Comparison of ENCODE assay signal across 8 cellular contexts in genomic region chr2:195657634-195658540, GRCh38. TPM values are rescaled to one million over a fixed set of nuclear protein-coding genes. Genes with fewer than 3 reads are reported as not detected.
DNase-seq lines count a peak whose midpoint lies in the region; ATAC-seq, FAIRE-seq and TF ChIP-seq lines count a peak whose summit lies in the region.

No MANE protein-coding gene starts in this region.

- peak overlapping the region; percentile 83 to 95 for H3K9ac ChIP-seq in K562 (ENCODE audit: insufficient read depth in 1 of 2, low read depth in 2 of 2, low read length in 2 of 2)
- H3K9ac ChIP-seq in skeletal muscle tissue (ENCODE audit: low read depth in 1 of 3, low read length in 3 of 3): peak overlapping the region; percentile 90 to 92 (median 92)

- no peaks in the 10 kb centered on the region for H3K9me1 ChIP-seq in K562 (ENCODE audit: control insufficient read depth, insufficient read depth, low read length)

- peak overlapping the region; percentile 96 for H3K4me3 Mint-ChIP-seq in HFFc6

- H3K9me3 Mint-ChIP-seq in HFFc6: no peaks in the 10 kb centered on the region

- TF ChIP-seq CTCF in GM12865 (IDR thresholded peaks at IDR 0.05; ENCODE audit: insufficient read depth, low read depth, low read length, missing control alignments): no peak
- TF ChIP-seq CTCF in HFFc6 (IDR thresholded peaks at IDR 0.05): no peak
- TF ChIP-seq CTCF in K562 (IDR thresholded peaks at IDR 0.05 in 2 of 3, conservative IDR thresholded peaks at IDR 0.05 in 1 of 3; ENCODE audit: insufficient read depth in 2 of 3, low read depth in 1 of 3, low read length in 3 of 3): no peak

- H4K20me1 ChIP-seq in K562 (replicated peaks; ENCODE audit: control insufficient read depth, insufficient read depth, low read length): no peaks in the 10 kb centered on the region

- in situ Hi-C loops in K562 (cut with MboI): loop anchor here (10.0 to 25.0 kb wide), 2 partner anchors 333 to 404 kb away; partner anchors contain the start of gene DNAH7

- peak overlapping the region; percentile 79 for H3K4me2 ChIP-seq in K562 (ENCODE audit: insufficient read depth, low read length)

- H3K27me3 ChIP-seq in K562 (ENCODE audit: control insufficient read depth in 2 of 2, insufficient read depth in 2 of 2, low read length in 2 of 2): no peaks in the 10 kb centered on the region
- no peaks in the 10 kb centered on the region for H3K27me3 ChIP-seq in skeletal muscle tissue (ENCODE audit: control insufficient read depth in 3 of 3, insufficient read depth in 3 of 3, low read length in 3 of 3)

- peaks cover 12% of the 10 kb centered on the region for H3K27me3 Mint-ChIP-seq in HFFc6 (ENCODE audit: insufficient read depth)

- H3K27ac Mint-ChIP-seq in HFFc6: peak overlapping the region; percentile 97

- WGBS in K562 (ENCODE audit: insufficient coverage, low coverage, missing lambda C conversion rate): under 1% methylated on average over 27 of the region's 66 CpGs

- H3K36me3 ChIP-seq in K562 (ENCODE audit: control insufficient read depth, insufficient read depth, low read length) (peaks cover 15% of the 10 kb centered on the region; the same call in 2 of the 3 replicates), skeletal muscle tissue (ENCODE audit: control insufficient read depth in 3 of 3, insufficient read depth in 3 of 3, low read length in 3 of 3) (no peaks in the 10 kb centered on the region)

- no peak for TF ChIP-seq EP300 in K562 (IDR thresholded peaks at IDR 0.05; ENCODE audit: low read length)

- H3K36me3 Mint-ChIP-seq in HFFc6 (ENCODE audit: low read depth): peaks cover 22% of the 10 kb centered on the region

- peak overlapping the region; percentile 72 for H2AFZ ChIP-seq in K562 (ENCODE audit: low read depth, low read length)

- ATAC-seq in K562: peak; percentile 56

- peak; percentile 39 for TF ChIP-seq POLR2A in K562 (conservative IDR thresholded peaks at IDR 0.05)

- H3K27ac ChIP-seq in K562 (ENCODE audit: extremely low read depth, low read depth, low read length) (peak overlapping the region; percentile 96), skeletal muscle tissue (ENCODE audit: low read depth, low read length) (peak overlapping the region; percentile 94)

- H3K4me3 ChIP-seq in GM12865 (ENCODE audit: low read depth, low read length) (peak overlapping the region; percentile 81), K562 (peak overlapping the region; percentile 86), iPS-18c (ENCODE audit: insufficient read depth, low read depth, low read length) (peak overlapping the region; percentile 94), skeletal muscle tissue (ENCODE audit: low read length in 3 of 3) (peak overlapping the region; percentile 80 to 90 (median 86))

- FAIRE-seq in TTC549 (lab: Jason Lieb, UNC): peak; percentile 57
- peak; percentile 85 for FAIRE-seq in K562 (lab: Jason Lieb, UNC)

- H3K9me3 ChIP-seq in K562 (replicated peaks; ENCODE audit: control insufficient read depth, insufficient read depth, low read depth, low read length): no peaks in the 10 kb centered on the region
- no peaks in the 10 kb centered on the region for H3K9me3 ChIP-seq in iPS-18c (ENCODE audit: control insufficient read depth, insufficient read depth, low read length)
- H3K9me3 ChIP-seq in skeletal muscle tissue (ENCODE audit: control insufficient read depth in 3 of 3, low read length in 3 of 3): no peaks in the 10 kb centered on the region

- peaks cover 11 to 12% of the 10 kb centered on the region in 2 experiments for H3K4me1 ChIP-seq in K562 (replicated peaks in 1 of 2; ENCODE audit: control insufficient read depth in 2 of 2, insufficient read depth in 2 of 2, low read length in 2 of 2)
- H3K4me1 ChIP-seq in skeletal muscle tissue (ENCODE audit: control insufficient read depth in 3 of 3, insufficient read depth in 3 of 3, low read length in 3 of 3): peaks cover 0 to 16% (median 16%) of the 10 kb centered on the region in 3 donors

- BruUV-seq in K562 (replicated peaks; lab: Mats Ljungman, UMichigan): no TSS peak

- POLR2A ChIA-PET in K562 (lab: Yijun Ruan, JAX): interaction anchor here (0.6 to 1.3 kb wide), 5 partner anchors 14 to 1126 kb away, joined by 3 to 4 read pairs (median 4); partner anchors contain the start of gene DNAH7

- CTCF ChIA-PET in K562 (lab: Yijun Ruan, JAX; ENCODE audit: low intra/inter-chr PET ratio): no interaction called here

- peaks cover 59% of the 10 kb centered on the region for H3K79me2 ChIP-seq in K562 (ENCODE audit: control insufficient read depth, insufficient read depth, low read length)

- TF ChIP-seq RAD21 in K562 (CRISPR knock-in tag; conservative IDR thresholded peaks at IDR 0.05 in 1 of 2, IDR thresholded peaks at IDR 0.05 in 1 of 2): no peak; a peak in 1 of 4 replicates

- intact Hi-C loops in K562 (cut with micrococcal nuclease): loop anchor here (1.0 to 2.0 kb wide), 2 partner anchors 63 to 121 kb away; no protein-coding TSS in a partner anchor

- peaks cover 36% of the 10 kb centered on the region for H3K4me1 Mint-ChIP-seq in HFFc6 (ENCODE audit: low read depth)

- peak; percentile 83 for DNase-seq in GM12865 (ENCODE audit: low read depth)
- DNase-seq in HFFc6: peak; percentile 61
- DNase-seq in NCI-H1092 (lab: John Stamatoyannopoulos, UW): peak; percentile 2
- DNase-seq in K562 (ENCODE audit: extremely low read depth in 1 of 4, low spot score in 3 of 4): peak; percentile 38 to 79 (median 56)
- DNase-seq in epidermal melanocyte (ENCODE audit: insufficient read length, low spot score): no peak

TF ChIP-seq in K562, 482 proteins besides CTCF, POLR2A, EP300 and RAD21 (continues in another document):
- TF ChIP-seq DACH1 (IDR thresholded peaks at IDR 0.05; ENCODE audit: partially characterized antibody): no peak
- TF ChIP-seq SIN3A (IDR thresholded peaks at IDR 0.05; ENCODE audit: borderline replicate concordance in 2 of 2, control insufficient read depth in 1 of 2, low read depth in 2 of 2, low read length in 2 of 2): peak in 1 of 2 experiments; percentile 14; a peak in 2 of 4 replicates
- no peak for TF ChIP-seq SNIP1 (IDR thresholded peaks at IDR 0.05; ENCODE audit: low read depth)
- no peak for TF ChIP-seq SP2 (IDR thresholded peaks at IDR 0.05; ENCODE audit: extremely low read depth, low read depth, low read length, poor library complexity, severe bottlenecking)
- no peak for TF ChIP-seq SMAD2 (IDR thresholded peaks at IDR 0.05; ENCODE audit: low read depth, low read length)
- TF ChIP-seq ZNF449 (CRISPR knock-in tag; IDR thresholded peaks at IDR 0.05): no peak
- no peak for TF ChIP-seq ILK (tag; IDR thresholded peaks at IDR 0.05; ENCODE audit: borderline replicate concordance, low read depth)
- no peak for TF ChIP-seq ATF2 (CRISPR knock-in tag; IDR thresholded peaks at IDR 0.05)
- TF ChIP-seq NFE2L1 (tag; IDR thresholded peaks at IDR 0.05; ENCODE audit: borderline replicate concordance, low read depth): no peak
- TF ChIP-seq XRCC4 (IDR thresholded peaks at IDR 0.05; ENCODE audit: extremely low read depth, insufficient read depth, insufficient read length): no peak
- no peak for TF ChIP-seq SREBF2 (CRISPR knock-in tag; IDR thresholded peaks at IDR 0.05)
- no peak for TF ChIP-seq NR2C2 (CRISPR knock-in tag; IDR thresholded peaks at IDR 0.05)
- TF ChIP-seq NR2C2 (tag; IDR thresholded peaks at IDR 0.05): 0 out of 2 replicates have a peak, but pooled peaks have one; percentile 20
- TF ChIP-seq POLR3A (IDR thresholded peaks at IDR 0.05; ENCODE audit: borderline replicate concordance, extremely low read depth, insufficient read depth, insufficient read length): no peak

RNA-seq across cellular contexts. Expression of gene SLC39A10, which starts 0.9 kb away (rescaled TPM):
- total RNA-seq in HFFc6 (2021; fragmentation: NEBNext Ultra II Directional; extraction: Animal tissue kit (Norgen Biotek cat#: 25700)): 10 to 100 TPM; 24.8 to 30.4 (median 27.7) TPM
- 34.4 and 95.3 TPM in 2 replicates for total RNA-seq in K562 (2011; cell fraction: chromatin; rRNA removed; ENCODE audit: low replicate concordance)
- 38.0 and 44.5 TPM in 2 replicates for total RNA-seq in K562 (2011; cell fraction: nucleolus; rRNA removed)
- total RNA-seq in K562 (2011; cell fraction: nucleoplasm; rRNA removed): 59.2 and 86.5 TPM in 2 replicates
- total RNA-seq in K562 (2014; rRNA removed): 16.7 and 20.6 TPM in 2 replicates
- total RNA-seq in K562 (2014; rRNA removed; fragmentation: Illumina TruSeq; extraction: Trizol): 40.1 and 42.6 TPM in 2 replicates
- total RNA-seq in K562 (2015; rRNA removed; fragmentation: Illumina TruSeq; extraction: Trizol): 36.5 and 37.7 TPM in 2 replicates
- total RNA-seq in K562 (2021): 34.8 and 35.5 TPM in 2 replicates
- polyA plus RNA-seq in K562 (2011; rRNA removed): 34.2 and 37.8 TPM in 2 replicates
- polyA plus RNA-seq in K562 (2011; cell fraction: cytosol; rRNA removed): 7.7 and 16.7 TPM in 2 replicates
- 18.3 and 28.9 TPM in 2 replicates for polyA plus RNA-seq in K562 (2011; cell fraction: nucleus; rRNA removed)
- polyA plus RNA-seq in K562 (2012): 13.0 and 15.7 TPM in 2 replicates
- 20.6 and 23.1 TPM in 2 replicates for polyA plus RNA-seq in K562 (2014; fragmentation: Illumina TruSeq; extraction: Trizol)
- polyA plus RNA-seq in K562 (2014; fragmentation: Nextera tagmentation; extraction: Ambion mirVana): 10 to 100 TPM; 14.5 to 18.2 TPM
- 12.5 and 13.7 TPM in 2 replicates for polyA plus RNA-seq in K562 (2014; rRNA removed)
- 118 and 121 TPM in 2 replicates for polyA minus RNA-seq in K562 (2011; rRNA and poly(A)+ RNA removed)
- 26.0 and 45.5 TPM in 2 replicates for polyA minus RNA-seq in K562 (2011; cell fraction: cytosol; rRNA and poly(A)+ RNA removed)
- polyA minus RNA-seq in K562 (2011; cell fraction: nucleus; rRNA and poly(A)+ RNA removed): 28.3 and 51.6 TPM in 2 replicates
- 21.9 TPM for total RNA-seq in skeletal muscle tissue
